In genomic region chr10:71378341-71379117, GRCh38 we compare ENCODE assay signal across 1 cellular context.
TF ChIP-seq lines count a peak whose summit lies in the region.

No MANE protein-coding gene starts in this region.

TF ChIP-seq in HCT116, 20 proteins besides CTCF, POLR2A, EP300 and RAD21 (continued from another document):
- TF ChIP-seq ZBTB33 (IDR thresholded peaks at IDR 0.05; ENCODE audit: extremely low read depth, insufficient replicate concordance, low read length) (no peak), SP1 (IDR thresholded peaks at IDR 0.05; ENCODE audit: low read depth) (no peak)
